In the genomic region with DNA sequence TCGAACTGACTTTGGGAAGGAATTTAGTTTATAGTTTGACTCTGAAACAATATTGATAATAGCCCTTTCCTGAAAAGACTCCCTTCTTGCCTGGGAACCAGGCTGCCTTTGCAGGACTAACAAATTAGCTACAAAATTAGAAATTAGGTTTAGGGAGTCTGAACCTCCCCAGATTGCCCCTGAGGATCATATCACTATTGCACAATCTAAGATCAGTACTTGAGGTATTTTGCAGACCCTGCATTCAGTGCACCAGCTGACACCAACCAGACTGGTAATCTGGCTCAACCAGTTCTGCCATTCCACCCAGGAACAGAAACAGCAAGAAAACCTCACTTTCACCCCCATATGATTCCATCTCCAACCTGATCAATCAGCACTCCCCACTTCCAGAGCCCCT, we compare ENCODE assay signal across 33 cellular contexts.
"Had no signal": no experiment of that assay in that cellular context is flagged by ENCODE, and none has a peak within 500 bp of the region (broad histone marks: within the 10 kb centered on the region; RNA-seq: fewer than 3 reads in every experiment).

No MANE protein-coding gene starts in this region.

- H3K27ac Mint-ChIP-seq: activated CD4-positive, alpha-beta memory T cell treated with anti-CD3 and anti-CD28 coated beads for 36 hours; activated CD4-positive, alpha-beta T cell treated with anti-CD3 and anti-CD28 coated beads for 36 hours; activated CD4-positive, alpha-beta T cell treated with anti-CD3 and anti-CD28 coated beads, Interleukin-2, amount 10 ng/mL, durations not matched to agents 24 days and 14 days; activated CD8-positive, alpha-beta memory T cell treated with anti-CD3 and anti-CD28 coated beads, Interleukin-2, amount 10 ng/mL, durations not matched to agents 7 days and 5 days; activated CD8-positive, alpha-beta T cell treated with anti-CD3 and anti-CD28 coated beads, Interleukin-2, amount 10 ng/mL, durations not matched to agents 7 days and 5 days; activated naive CD4-positive, alpha-beta T cell treated with anti-CD3 and anti-CD28 coated beads for 36 hours; activated naive CD4-positive, alpha-beta T cell treated with anti-CD3 and anti-CD28 coated beads, Interleukin-2, amount 50 U/mL, for 24 hours; activated naive CD8-positive, alpha-beta T cell treated with anti-CD3 and anti-CD28 coated beads for 36 hours; activated naive CD8-positive, alpha-beta T cell treated with anti-CD3 and anti-CD28 coated beads, Interleukin-2, amount 50 U/mL, for 24 hours; activated T-helper 1 cell treated with anti-CD3 and anti-CD28 coated beads, Interleukin-12 subunit alpha, Interleukin-12 subunit beta, Interleukin-2, Interleukin-4 antibody, amounts not matched to agents 30 ng/mL and 10 ng/mL and 1 ng/mL, durations not matched to agents 14 hours and 24 hours and 36 hours; activated T-helper 2 cell treated with anti-CD3 and anti-CD28 coated beads, Interferon-gamma antibody, Interleukin-2, Interleukin-4, amounts not matched to agents 10 μg/mL and 5 μg/mL and 100 μg/mL, durations not matched to agents 14 hours and 24 hours and 36 hours; dendritic cell treated with granulocyte-macrophage colony-stimulating factor and Interleukin-4, amounts not matched to agents 40 ng/mL and 50 ng/mL, for 4 days; endodermal cell had no signal

- H3K4me3 Mint-ChIP-seq: activated CD4-positive, alpha-beta memory T cell treated with anti-CD3 and anti-CD28 coated beads for 36 hours; activated CD4-positive, alpha-beta T cell treated with anti-CD3 and anti-CD28 coated beads for 36 hours; activated CD4-positive, alpha-beta T cell treated with anti-CD3 and anti-CD28 coated beads, Interleukin-2, amount 10 ng/mL, durations not matched to agents 24 days and 14 days; activated CD8-positive, alpha-beta memory T cell treated with anti-CD3 and anti-CD28 coated beads, Interleukin-2, amount 10 ng/mL, durations not matched to agents 7 days and 5 days; activated CD8-positive, alpha-beta T cell treated with anti-CD3 and anti-CD28 coated beads, Interleukin-2, amount 10 ng/mL, durations not matched to agents 7 days and 5 days; activated naive CD4-positive, alpha-beta T cell treated with anti-CD3 and anti-CD28 coated beads for 36 hours; activated naive CD4-positive, alpha-beta T cell treated with anti-CD3 and anti-CD28 coated beads, Interleukin-2, amount 50 U/mL, for 24 hours; activated naive CD8-positive, alpha-beta T cell treated with anti-CD3 and anti-CD28 coated beads for 36 hours; activated naive CD8-positive, alpha-beta T cell treated with anti-CD3 and anti-CD28 coated beads, Interleukin-2, amount 50 U/mL, for 24 hours; activated T-helper 1 cell treated with anti-CD3 and anti-CD28 coated beads, Interleukin-12 subunit alpha, Interleukin-12 subunit beta, Interleukin-2, Interleukin-4 antibody, amounts not matched to agents 30 ng/mL and 10 ng/mL and 1 ng/mL, durations not matched to agents 14 hours and 24 hours and 36 hours; central memory CD8-positive, alpha-beta T cell; dendritic cell treated with granulocyte-macrophage colony-stimulating factor and Interleukin-4, amounts not matched to agents 40 ng/mL and 50 ng/mL, for 4 days; endodermal cell had no signal

- DNase-seq: activated CD4-positive, alpha-beta memory T cell treated with anti-CD3 and anti-CD28 coated beads for 36 hours; activated CD4-positive, alpha-beta T cell treated with anti-CD3 and anti-CD28 coated beads for 36 hours; activated CD4-positive, alpha-beta T cell treated with anti-CD3 and anti-CD28 coated beads, Interleukin-2, amount 10 ng/mL, durations not matched to agents 24 days and 14 days; activated CD4-positive, CD25-positive, alpha-beta regulatory T cell; activated CD4-positive, CD25-positive, alpha-beta regulatory T cell treated with anti-CD3 and anti-CD28 coated beads, Interleukin-2, amount 50 U/mL, for 72 hours; activated CD8-positive, alpha-beta memory T cell treated with anti-CD3 and anti-CD28 coated beads, Interleukin-2, amount 10 ng/mL, durations not matched to agents 7 days and 5 days; activated CD8-positive, alpha-beta memory T cell treated with anti-CD3 and anti-CD28 coated beads, Interleukin-2, amount 50 U/mL, for 4 hours; activated CD8-positive, alpha-beta T cell treated with anti-CD3 and anti-CD28 coated beads, Interleukin-2, amount 10 ng/mL, durations not matched to agents 7 days and 5 days; activated effector memory CD4-positive, alpha-beta T cell treated with anti-CD3 and anti-CD28 coated beads, Interleukin-2, amount 50 U/mL, for 16 hours; activated naive CD4-positive, alpha-beta T cell treated with anti-CD3 and anti-CD28 coated beads for 36 hours; activated naive CD8-positive, alpha-beta T cell treated with anti-CD3 and anti-CD28 coated beads for 36 hours; activated naive CD8-positive, alpha-beta T cell treated with anti-CD3 and anti-CD28 coated beads, Interleukin-2, amount 50 U/mL, for 24 hours; activated T-cell treated with anti-CD3 and anti-CD28 coated beads, Interleukin-2, amount 50 U/mL, for 1 hour; activated T-cell treated with anti-CD3 and anti-CD28 coated beads, Interleukin-2, amount 50 U/mL, for 48 hours; adrenal gland; body of pancreas; dorsolateral prefrontal cortex; effector memory CD4-positive, alpha-beta T cell; endodermal cell; erythroblast; foreskin keratinocyte; gastrocnemius medialis; glutamatergic neuron; heart left ventricle; T-helper 2 cell had no signal

- H3K4me3 ChIP-seq: adrenal gland, body of pancreas, cardiac muscle cell, coronary artery, dorsolateral prefrontal cortex, esophagus muscularis mucosa, gastrocnemius medialis, heart left ventricle had no signal

- H3K9me3 Mint-ChIP-seq: activated CD4-positive, alpha-beta memory T cell treated with anti-CD3 and anti-CD28 coated beads for 36 hours; activated CD4-positive, alpha-beta T cell treated with anti-CD3 and anti-CD28 coated beads, Interleukin-2, amount 10 ng/mL, durations not matched to agents 24 days and 14 days; activated naive CD4-positive, alpha-beta T cell treated with anti-CD3 and anti-CD28 coated beads for 36 hours; activated naive CD4-positive, alpha-beta T cell treated with anti-CD3 and anti-CD28 coated beads, Interleukin-2, amount 50 U/mL, for 24 hours; activated naive CD8-positive, alpha-beta T cell treated with anti-CD3 and anti-CD28 coated beads, Interleukin-2, amount 50 U/mL, for 24 hours; activated T-helper 1 cell treated with anti-CD3 and anti-CD28 coated beads, Interleukin-12 subunit alpha, Interleukin-12 subunit beta, Interleukin-2, Interleukin-4 antibody, amounts not matched to agents 30 ng/mL and 10 ng/mL and 1 ng/mL, durations not matched to agents 14 hours and 24 hours and 36 hours; activated T-helper 2 cell treated with anti-CD3 and anti-CD28 coated beads, Interferon-gamma antibody, Interleukin-2, Interleukin-4, amounts not matched to agents 10 μg/mL and 5 μg/mL and 100 μg/mL, durations not matched to agents 14 hours and 24 hours and 36 hours; central memory CD8-positive, alpha-beta T cell; dendritic cell treated with granulocyte-macrophage colony-stimulating factor and Interleukin-4, amounts not matched to agents 40 ng/mL and 50 ng/mL, for 4 days; endodermal cell had no signal

- H3K27me3 ChIP-seq: adrenal gland, body of pancreas, cardiac muscle cell, esophagus muscularis mucosa, gastrocnemius medialis, heart left ventricle had no signal

- H3K36me3 ChIP-seq: adrenal gland, cardiac muscle cell, esophagus muscularis mucosa, gastrocnemius medialis, heart left ventricle had no signal

- H3K27me3 Mint-ChIP-seq: activated CD4-positive, alpha-beta memory T cell treated with anti-CD3 and anti-CD28 coated beads for 36 hours; activated naive CD8-positive, alpha-beta T cell treated with anti-CD3 and anti-CD28 coated beads for 36 hours; activated naive CD8-positive, alpha-beta T cell treated with anti-CD3 and anti-CD28 coated beads, Interleukin-2, amount 50 U/mL, for 24 hours; central memory CD8-positive, alpha-beta T cell; dendritic cell treated with granulocyte-macrophage colony-stimulating factor and Interleukin-4, amounts not matched to agents 40 ng/mL and 50 ng/mL, for 4 days had no signal

- H3K9me3 ChIP-seq: adrenal gland, body of pancreas, esophagus muscularis mucosa, gastrocnemius medialis had no signal

- H3K36me3 Mint-ChIP-seq: activated CD4-positive, alpha-beta memory T cell treated with anti-CD3 and anti-CD28 coated beads for 36 hours; activated CD8-positive, alpha-beta memory T cell treated with anti-CD3 and anti-CD28 coated beads, Interleukin-2, amount 10 ng/mL, durations not matched to agents 7 days and 5 days; activated naive CD4-positive, alpha-beta T cell treated with anti-CD3 and anti-CD28 coated beads, Interleukin-2, amount 50 U/mL, for 24 hours; activated naive CD8-positive, alpha-beta T cell treated with anti-CD3 and anti-CD28 coated beads for 36 hours had no signal

- H3K4me1 ChIP-seq: adrenal gland, body of pancreas, esophagus muscularis mucosa, foreskin keratinocyte, gastrocnemius medialis, heart left ventricle had no signal

- H3K27ac ChIP-seq: adrenal gland, body of pancreas, cardiac muscle cell, coronary artery, dorsolateral prefrontal cortex, esophagus muscularis mucosa, foreskin keratinocyte, gastrocnemius medialis, heart left ventricle had no signal

- H3K4me1 Mint-ChIP-seq: activated CD4-positive, alpha-beta T cell treated with anti-CD3 and anti-CD28 coated beads for 36 hours; activated CD4-positive, alpha-beta T cell treated with anti-CD3 and anti-CD28 coated beads, Interleukin-2, amount 10 ng/mL, durations not matched to agents 24 days and 14 days; activated CD8-positive, alpha-beta memory T cell treated with anti-CD3 and anti-CD28 coated beads, Interleukin-2, amount 10 ng/mL, durations not matched to agents 7 days and 5 days; activated naive CD4-positive, alpha-beta T cell treated with anti-CD3 and anti-CD28 coated beads, Interleukin-2, amount 50 U/mL, for 24 hours; activated naive CD8-positive, alpha-beta T cell treated with anti-CD3 and anti-CD28 coated beads for 36 hours; activated naive CD8-positive, alpha-beta T cell treated with anti-CD3 and anti-CD28 coated beads, Interleukin-2, amount 50 U/mL, for 24 hours; central memory CD8-positive, alpha-beta T cell; endodermal cell had no signal

- ATAC-seq: activated CD4-positive, alpha-beta T cell treated with anti-CD3 and anti-CD28 coated beads for 36 hours; activated CD8-positive, alpha-beta memory T cell treated with anti-CD3 and anti-CD28 coated beads, Interleukin-2, amount 10 ng/mL, durations not matched to agents 7 days and 5 days; activated CD8-positive, alpha-beta T cell treated with anti-CD3 and anti-CD28 coated beads, Interleukin-2, amount 10 ng/mL, durations not matched to agents 7 days and 5 days; activated naive CD8-positive, alpha-beta T cell treated with anti-CD3 and anti-CD28 coated beads, Interleukin-2, amount 50 U/mL, for 24 hours; body of pancreas; foreskin keratinocyte; gastrocnemius medialis; heart left ventricle had no signal
